Comparison of ENCODE assay signal across 20 cellular contexts in genomic region chr17:19750020-19750572, GRCh38. TPM values are rescaled to one million over a fixed set of nuclear protein-coding genes. Genes with fewer than 3 reads are reported as not detected.
A peak's percentile ranks its signal among the peaks of the same experiment; 100 is the strongest.
DNase-seq lines count a peak whose midpoint lies in the region; ATAC-seq, FAIRE-seq and TF ChIP-seq lines count a peak whose summit lies in the region.
"Had no signal": no experiment of that assay in that cellular context is flagged by ENCODE, and none has a peak within 500 bp of the region (broad histone marks: within the 10 kb centered on the region; RNA-seq: fewer than 3 reads in every experiment).

No MANE protein-coding gene starts in this region.

- H4K20me1 ChIP-seq in GM23338 (replicated peaks; ENCODE audit: insufficient read depth), result no peaks in the 10 kb centered on the region
- no peaks in the 10 kb centered on the region for H4K20me1 ChIP-seq in keratinocyte (ENCODE audit: control insufficient read depth, extremely low read depth, insufficient read depth, low read length)
- H4K20me1 ChIP-seq: BLaER1 had no signal

- no peak overlapping the region for H3K4me3 ChIP-seq in GM23338
- no peak overlapping the region for H3K4me3 ChIP-seq in keratinocyte (ENCODE audit: control insufficient read depth in 2 of 3, extremely low read depth in 1 of 3, insufficient read depth in 2 of 3, low read depth in 1 of 3, low read length in 3 of 3)
- no peak overlapping the region for H3K4me3 ChIP-seq in thyroid gland (replicated peaks in 1 of 3)
- H3K4me3 ChIP-seq in lower lobe of right lung, result no peak overlapping the region
- H3K4me3 ChIP-seq: BLaER1, SJSA1 had no signal

- ATAC-seq in GM23338 (no peak), lower lobe of right lung (no peak)
- ATAC-seq in activated T-helper 17 cell treated with anti-CD3 and anti-CD28 coated beads, Interleukin-2, amount 50 U/mL, for 72 hours (replicated peaks), result peak; percentile 66

- DNase-seq in GM23338 (ENCODE audit: low spot score), result no peak
- DNase-seq in keratinocyte (ENCODE audit: low read depth, low spot score), result no peak
- peak in 1 of 2 donors; percentile 26 for DNase-seq in thyroid gland
- DNase-seq in lower lobe of right lung, result no peak
- no peak for DNase-seq in erythroblast (lab: John Stamatoyannopoulos, UW)
- no peak for DNase-seq in activated CD4-positive, alpha-beta T cell treated with anti-CD3 and anti-CD28 coated beads, Interleukin-2, amount 10 ng/mL, durations not matched to agents 24 days and 14 days
- DNase-seq: DMS79 treated with DMSO at 0.1 percent for 48 hours; GOT3; KG1; NCI-H1436; NCI-H2029; NCI-H2171; NCI-H446; NK-92 treated with Interleukin-12 subunit alpha and Interleukin-12 subunit beta, amount 100 ng/mL, for 24 hours; RPMI8226 had no signal

- intact Hi-C loops in thyroid gland (cut with DNase I), result no loop called here
- intact Hi-C loops in lower lobe of right lung (cut with DNase I), result no loop called here
- intact Hi-C loops in activated CD4-positive, alpha-beta T cell treated with anti-CD3 and anti-CD28 coated beads, Interleukin-2, amount 10 ng/mL, durations not matched to agents 24 days and 14 days (cut with micrococcal nuclease), result no loop called here

- 95 to 96% methylated on average over 9 of the region's 9 CpGs for WGBS in thyroid gland, 2 donors

- FAIRE-seq in keratinocyte (lab: Jason Lieb, UNC), result no peak

- peaks cover 18% of the 10 kb centered on the region for H3K4me1 Mint-ChIP-seq in GM23338
- peaks cover 3% of the 10 kb centered on the region for H3K4me1 Mint-ChIP-seq in activated T-helper 17 cell treated with anti-CD3 and anti-CD28 coated beads, Interleukin-2, amount 50 U/mL, for 72 hours
- H3K4me1 Mint-ChIP-seq in activated CD4-positive, alpha-beta T cell treated with anti-CD3 and anti-CD28 coated beads, Interleukin-2, amount 10 ng/mL, durations not matched to agents 24 days and 14 days, result peaks cover 3% of the 10 kb centered on the region

- H3K4me1 ChIP-seq in GM23338 (ENCODE audit: insufficient read depth) (peaks cover 6% of the 10 kb centered on the region; the same call in 1 of the 2 replicates), keratinocyte (ENCODE audit: control insufficient read depth, extremely low read depth, insufficient read depth, low read length) (peaks cover 65% of the 10 kb centered on the region), thyroid gland (peaks cover 21 to 50% of the 10 kb centered on the region in 2 donors), lower lobe of right lung (peaks cover 34% of the 10 kb centered on the region)

- no peaks in the 10 kb centered on the region for H3K9me3 Mint-ChIP-seq in GM23338
- no peaks in the 10 kb centered on the region for H3K9me3 Mint-ChIP-seq in activated T-helper 17 cell treated with anti-CD3 and anti-CD28 coated beads, Interleukin-2, amount 50 U/mL, for 72 hours
- no peaks in the 10 kb centered on the region for H3K9me3 Mint-ChIP-seq in activated CD4-positive, alpha-beta T cell treated with anti-CD3 and anti-CD28 coated beads, Interleukin-2, amount 10 ng/mL, durations not matched to agents 24 days and 14 days

- H3K36me3 ChIP-seq in GM23338 (ENCODE audit: insufficient read depth) (no peaks in the 10 kb centered on the region), keratinocyte (ENCODE audit: control insufficient read depth in 2 of 2, extremely low read depth in 1 of 2, insufficient read depth in 2 of 2, low read length in 2 of 2) (no peaks in the 10 kb centered on the region), thyroid gland (no peaks in the 10 kb centered on the region), lower lobe of right lung (no peaks in the 10 kb centered on the region)
- H3K36me3 ChIP-seq: BLaER1, SJSA1 had no signal

- no peak for TF ChIP-seq POLR2A in thyroid gland (IDR thresholded peaks at IDR 0.05)
- no peak for TF ChIP-seq POLR2A in erythroblast (IDR thresholded peaks at IDR 0.05; ENCODE audit: low read length)

- H2AFZ ChIP-seq in GM23338 (0 out of 2 replicates have a peak overlapping the region, but pooled peaks have one; percentile 32), keratinocyte (ENCODE audit: control insufficient read depth, low read length) (peak overlapping the region; percentile 21)

- H3F3A ChIP-seq in GM23338 (replicated peaks; ENCODE audit: low read depth), result 0 out of 2 replicates have a peak, but pooled peaks cover 3% of the 10 kb centered on the region

- H3K4me3 Mint-ChIP-seq in GM23338, result no peak overlapping the region
- no peak overlapping the region for H3K4me3 Mint-ChIP-seq in activated T-helper 17 cell treated with anti-CD3 and anti-CD28 coated beads, Interleukin-2, amount 50 U/mL, for 72 hours
- no peak overlapping the region for H3K4me3 Mint-ChIP-seq in activated CD4-positive, alpha-beta T cell treated with anti-CD3 and anti-CD28 coated beads, Interleukin-2, amount 10 ng/mL, durations not matched to agents 24 days and 14 days

- dilution Hi-C loops in keratinocyte (cut with MboI; ENCODE audit: extremely low pct_ligation_motif_present, low sequenced_read_pairs), result no loop called here

- H3K27ac Mint-ChIP-seq in GM23338, result no peak overlapping the region
- peak overlapping the region; percentile 20 for H3K27ac Mint-ChIP-seq in activated T-helper 17 cell treated with anti-CD3 and anti-CD28 coated beads, Interleukin-2, amount 50 U/mL, for 72 hours
- H3K27ac Mint-ChIP-seq in activated CD4-positive, alpha-beta T cell treated with anti-CD3 and anti-CD28 coated beads, Interleukin-2, amount 10 ng/mL, durations not matched to agents 24 days and 14 days, result no peak overlapping the region

- H3K9me2 ChIP-seq in GM23338 (ENCODE audit: insufficient read depth), result no peaks in the 10 kb centered on the region

- H3K27me3 ChIP-seq in GM23338 (ENCODE audit: insufficient read depth), result peaks cover 5% of the 10 kb centered on the region; the same call in 1 of the 2 replicates
- H3K27me3 ChIP-seq in keratinocyte (ENCODE audit: control insufficient read depth, extremely low read depth, insufficient read depth, low read length), result no peaks in the 10 kb centered on the region
- no peaks in the 10 kb centered on the region for H3K27me3 ChIP-seq in thyroid gland
- H3K27me3 ChIP-seq in lower lobe of right lung (ENCODE audit: low read depth), result no peaks in the 10 kb centered on the region
- H3K27me3 ChIP-seq: BLaER1, SJSA1 had no signal

- no peaks in the 10 kb centered on the region for H3K9me1 ChIP-seq in keratinocyte (ENCODE audit: control insufficient read depth, extremely low read depth, insufficient read depth, low read length)

- no peak overlapping the region for H3K9ac ChIP-seq in keratinocyte (ENCODE audit: control insufficient read depth, extremely low read depth, insufficient read depth, low read length)
- H3K9ac ChIP-seq: BLaER1 had no signal

- TF ChIP-seq CTCF in GM23338 (conservative IDR thresholded peaks at IDR 0.05; ENCODE audit: low read depth in 2 of 2), result no peak
- no peak for TF ChIP-seq CTCF in keratinocyte (optimal IDR thresholded peaks at IDR 0.05 in 1 of 3, IDR thresholded peaks at IDR 0.05 in 1 of 3, conservative IDR thresholded peaks at IDR 0.05 in 1 of 3; ENCODE audit: extremely low read depth in 1 of 3, insufficient read depth in 2 of 3, low read length in 3 of 3)
- TF ChIP-seq CTCF in thyroid gland (IDR thresholded peaks at IDR 0.05), result no peak
- no peak for TF ChIP-seq CTCF in lower lobe of right lung (IDR thresholded peaks at IDR 0.05)

- H3K79me2 ChIP-seq in GM23338 (replicated peaks; ENCODE audit: insufficient read depth), result no peaks in the 10 kb centered on the region
- no peaks in the 10 kb centered on the region for H3K79me2 ChIP-seq in keratinocyte (ENCODE audit: control insufficient read depth, insufficient read depth, low read length)

- H3K27me3 Mint-ChIP-seq in GM23338 (ENCODE audit: insufficient read depth, low read depth, poor library complexity), result peaks cover 7% of the 10 kb centered on the region
- H3K27me3 Mint-ChIP-seq in activated T-helper 17 cell treated with anti-CD3 and anti-CD28 coated beads, Interleukin-2, amount 50 U/mL, for 72 hours, result peaks cover 17% of the 10 kb centered on the region
- H3K27me3 Mint-ChIP-seq in activated CD4-positive, alpha-beta T cell treated with anti-CD3 and anti-CD28 coated beads, Interleukin-2, amount 10 ng/mL, durations not matched to agents 24 days and 14 days, result peaks cover 2% of the 10 kb centered on the region

- H3K9me3 ChIP-seq in keratinocyte (ENCODE audit: control insufficient read depth, low read depth, low read length) (no peaks in the 10 kb centered on the region), thyroid gland (no peaks in the 10 kb centered on the region), lower lobe of right lung (no peaks in the 10 kb centered on the region)
- H3K9me3 ChIP-seq: BLaER1, SJSA1 had no signal

- no peak overlapping the region for H3K27ac ChIP-seq in GM23338 (ENCODE audit: low read depth)
- peak overlapping the region; percentile 19 for H3K27ac ChIP-seq in keratinocyte (ENCODE audit: control insufficient read depth, insufficient read depth, low read length)
- peak overlapping the region in 2 of 3 donors; percentile 39 to 49 for H3K27ac ChIP-seq in thyroid gland
- no peak overlapping the region for H3K27ac ChIP-seq in lower lobe of right lung
- H3K27ac ChIP-seq: BLaER1, SJSA1 had no signal

- H3K4me2 ChIP-seq in GM23338, result no peak overlapping the region
- H3K4me2 ChIP-seq in keratinocyte (ENCODE audit: control insufficient read depth, extremely low read depth, insufficient read depth, low read depth, low read length), result peak overlapping the region; percentile 25
- H3K4me2 ChIP-seq: BLaER1 had no signal

- H3K36me3 Mint-ChIP-seq in GM23338 (ENCODE audit: low read depth), result no peaks in the 10 kb centered on the region
- H3K36me3 Mint-ChIP-seq in activated T-helper 17 cell treated with anti-CD3 and anti-CD28 coated beads, Interleukin-2, amount 50 U/mL, for 72 hours (ENCODE audit: low read depth), result no peaks in the 10 kb centered on the region
- no peaks in the 10 kb centered on the region for H3K36me3 Mint-ChIP-seq in activated CD4-positive, alpha-beta T cell treated with anti-CD3 and anti-CD28 coated beads, Interleukin-2, amount 10 ng/mL, durations not matched to agents 24 days and 14 days (ENCODE audit: low read depth)

RNA-seq across cellular contexts. Expression of gene ALDH3A1, which starts 2.0 kb away (rescaled TPM):
- total RNA-seq in GM23338 (2014; rRNA removed; shearing (Covaris generic)), result 0.17 and 1.0 TPM in 2 replicates
- 0.21 and 0.23 TPM in 2 replicates for polyA plus RNA-seq in GM23338 (2016; fragmentation: Nextera tagmentation; extraction: Ambion mirVana)
- total RNA-seq in activated T-helper 17 cell treated with anti-CD3 and anti-CD28 coated beads, Interleukin-2, amount 50 U/mL, for 72 hours, result not detected
- 2.0 to 8.4 TPM (median 5.8 TPM) in 3 replicates for polyA plus RNA-seq in keratinocyte
- 1.5 TPM for polyA plus RNA-seq in keratinocyte (2011; ENCODE audit: low read depth)
- 5.9 and 11.1 TPM in 2 replicates for polyA plus RNA-seq in keratinocyte (2011; cell fraction: cytosol; rRNA removed)
- 6.9 and 10.3 TPM in 2 replicates for polyA plus RNA-seq in keratinocyte (2011; cell fraction: nucleus; rRNA removed)
- 1.9 and 4.5 TPM in 2 replicates for polyA plus RNA-seq in keratinocyte (2012; ENCODE audit: low replicate concordance)
- 0.89 to 6.7 TPM (median 3.4 TPM) in 3 replicates for polyA minus RNA-seq in keratinocyte
- polyA minus RNA-seq in keratinocyte (2011; cell fraction: cytosol; rRNA and poly(A)+ RNA removed), result 7.3 TPM
- 4.6 and 5.6 TPM in 2 replicates for polyA minus RNA-seq in keratinocyte (2011; cell fraction: nucleus; rRNA and poly(A)+ RNA removed)
- total RNA-seq in thyroid gland, result 1 to 10 TPM in 2 of 4 donors, under 1 TPM in 1, not detected in 1; 0.94 to 1.6 (median 1.1) TPM
- 6.7 TPM for total RNA-seq in lower lobe of right lung
- total RNA-seq in activated CD4-positive, alpha-beta T cell treated with anti-CD3 and anti-CD28 coated beads, Interleukin-2, amount 10 ng/mL, durations not matched to agents 24 days and 14 days, result not detected in 2 replicates
- total RNA-seq: G401, SJSA1 had no signal

RNA-seq across cellular contexts. Expression of gene SLC47A2, which starts 33.7 kb away (rescaled TPM):
- total RNA-seq in GM23338 (2014; rRNA removed; shearing (Covaris generic)), result not detected in 2 replicates
- polyA plus RNA-seq in GM23338 (2016; fragmentation: Nextera tagmentation; extraction: Ambion mirVana) (0.19 TPM in 1 of 2 replicates, not detected in the other), keratinocyte (0.15 to 2.2 TPM (median 0.88 TPM) in 3 replicates)
- total RNA-seq in activated T-helper 17 cell treated with anti-CD3 and anti-CD28 coated beads, Interleukin-2, amount 50 U/mL, for 72 hours, result not detected
- polyA plus RNA-seq in keratinocyte (2011; ENCODE audit: low read depth), result not detected
- polyA plus RNA-seq in keratinocyte (2011; cell fraction: cytosol; rRNA removed), result 0.05 and 0.08 TPM in 2 replicates
- 1.4 and 2.0 TPM in 2 replicates for polyA plus RNA-seq in keratinocyte (2011; cell fraction: nucleus; rRNA removed)
- 0.16 and 0.21 TPM in 2 replicates for polyA plus RNA-seq in keratinocyte (2012; ENCODE audit: low replicate concordance)
- polyA minus RNA-seq in keratinocyte, result 0.56 to 3.0 TPM (median 0.83 TPM) in 3 replicates
- polyA minus RNA-seq in keratinocyte (2011; cell fraction: cytosol; rRNA and poly(A)+ RNA removed), result not detected
- 0.74 and 1.1 TPM in 2 replicates for polyA minus RNA-seq in keratinocyte (2011; cell fraction: nucleus; rRNA and poly(A)+ RNA removed)
- total RNA-seq in thyroid gland (1 to 10 TPM in 1 of 4 donors, under 1 TPM in 1, not detected in 2; 0.45 to 1.4 TPM), lower lobe of right lung (not detected)
- not detected in 2 replicates for total RNA-seq in activated CD4-positive, alpha-beta T cell treated with anti-CD3 and anti-CD28 coated beads, Interleukin-2, amount 10 ng/mL, durations not matched to agents 24 days and 14 days
- total RNA-seq: G401, OCI-LY7, SJSA1 had no signal

Comparison
In these comparisons a context has a peak if more than half of its experiments do, and no peak if none do; other contexts are left out.
1. H3K27ac ChIP-seq: peak in keratinocyte (single experiment) and thyroid gland (2 of 3); none in GM23338 (single experiment) and lower lobe of right lung (single experiment).